Comparison of ENCODE assay signal across 22 cellular contexts in genomic region chr12:5267603-5268423, GRCh38.
"Had no signal": no experiment of that assay in that cellular context is flagged by ENCODE, and none has a peak within 500 bp of the region (broad histone marks: within the 10 kb centered on the region; RNA-seq: fewer than 3 reads in every experiment).

No MANE protein-coding gene starts in this region.

- H3K27ac ChIP-seq: ascending aorta, hepatocyte, lower lobe of right lung, pancreas, sigmoid colon, spleen, VCaP had no signal

- DNase-seq: activated CD4-positive, alpha-beta T cell treated with anti-CD3 and anti-CD28 coated beads for 1 hour; activated CD8-positive, alpha-beta memory T cell treated with anti-CD3 and anti-CD28 coated beads for 24 hours; activated CD8-positive, alpha-beta memory T cell treated with anti-CD3 and anti-CD28 coated beads, Interleukin-2, amount 50 U/mL, for 48 hours; activated effector memory CD4-positive, alpha-beta T cell treated with Interleukin-2 at 50 U/mL for 16 hours; activated naive CD4-positive, alpha-beta T cell treated with anti-CD3 and anti-CD28 coated beads, Interleukin-2, amount 50 U/mL, for 16 hours; activated T-cell treated with anti-CD3 and anti-CD28 coated beads, Interleukin-2, amount 50 U/mL, for 48 hours; cerebellar nuclear complex; cortex of kidney; left colon; lower lobe of right lung; natural killer cell; pancreas; sigmoid colon; spleen; stimulated activated naive B cell treated with anti-CD40 and anti-IgM and Interleukin-4, amounts not matched to agents 10 μg/mL and 1 μg/mL and 100 μg/mL, for 72 hours had no signal

- H3K36me3 ChIP-seq: ascending aorta, lower lobe of right lung, pancreas, sigmoid colon, spleen had no signal

- H3K79me2 ChIP-seq: hepatocyte had no signal

- H3K9me3 Mint-ChIP-seq: T-helper 1 cell treated with Interleukin-12 subunit alpha and Interleukin-12 subunit beta and Interleukin-4 antibody, amounts not matched to agents 30 μg/mL and 1 μg/mL, for 36 hours had no signal

- FAIRE-seq: bronchial epithelial cell, islet of Langerhans, pancreas had no signal

- H3K4me1 ChIP-seq: ascending aorta, lower lobe of right lung, pancreas, sigmoid colon, spleen had no signal

- H2AFZ ChIP-seq: hepatocyte had no signal

- H3K36me3 Mint-ChIP-seq: natural killer cell; stimulated activated naive B cell treated with anti-CD40 and anti-IgM and Interleukin-4, amounts not matched to agents 10 μg/mL and 1 μg/mL and 100 μg/mL, for 72 hours had no signal

- H3K4me1 Mint-ChIP-seq: natural killer cell; stimulated activated naive B cell treated with anti-CD40 and anti-IgM and Interleukin-4, amounts not matched to agents 10 μg/mL and 1 μg/mL and 100 μg/mL, for 72 hours had no signal

- H3K27me3 ChIP-seq: ascending aorta, hepatocyte, pancreas, sigmoid colon, spleen had no signal

- ATAC-seq: esophagus mucosa; left colon; lower lobe of right lung; natural killer cell; pancreas; stimulated activated naive B cell treated with anti-CD40 and anti-IgM and Interleukin-4, amounts not matched to agents 10 μg/mL and 1 μg/mL and 100 μg/mL, for 72 hours had no signal

- H3K27ac Mint-ChIP-seq: natural killer cell; stimulated activated naive B cell treated with anti-CD40 and anti-IgM and Interleukin-4, amounts not matched to agents 10 μg/mL and 1 μg/mL and 100 μg/mL, for 72 hours; T-helper 1 cell treated with Interleukin-12 subunit alpha and Interleukin-12 subunit beta and Interleukin-4 antibody, amounts not matched to agents 30 μg/mL and 1 μg/mL, for 36 hours had no signal

- H3K4me3 Mint-ChIP-seq: natural killer cell; stimulated activated naive B cell treated with anti-CD40 and anti-IgM and Interleukin-4, amounts not matched to agents 10 μg/mL and 1 μg/mL and 100 μg/mL, for 72 hours; T-helper 1 cell treated with Interleukin-12 subunit alpha and Interleukin-12 subunit beta and Interleukin-4 antibody, amounts not matched to agents 30 μg/mL and 1 μg/mL, for 36 hours had no signal

- H3K4me2 ChIP-seq: hepatocyte had no signal

- H3K4me3 ChIP-seq: ascending aorta, hepatocyte, lower lobe of right lung, pancreas, sigmoid colon, spleen had no signal

- H3K9me3 ChIP-seq: ascending aorta, lower lobe of right lung, pancreas, sigmoid colon, spleen had no signal
